In the genomic region with DNA sequence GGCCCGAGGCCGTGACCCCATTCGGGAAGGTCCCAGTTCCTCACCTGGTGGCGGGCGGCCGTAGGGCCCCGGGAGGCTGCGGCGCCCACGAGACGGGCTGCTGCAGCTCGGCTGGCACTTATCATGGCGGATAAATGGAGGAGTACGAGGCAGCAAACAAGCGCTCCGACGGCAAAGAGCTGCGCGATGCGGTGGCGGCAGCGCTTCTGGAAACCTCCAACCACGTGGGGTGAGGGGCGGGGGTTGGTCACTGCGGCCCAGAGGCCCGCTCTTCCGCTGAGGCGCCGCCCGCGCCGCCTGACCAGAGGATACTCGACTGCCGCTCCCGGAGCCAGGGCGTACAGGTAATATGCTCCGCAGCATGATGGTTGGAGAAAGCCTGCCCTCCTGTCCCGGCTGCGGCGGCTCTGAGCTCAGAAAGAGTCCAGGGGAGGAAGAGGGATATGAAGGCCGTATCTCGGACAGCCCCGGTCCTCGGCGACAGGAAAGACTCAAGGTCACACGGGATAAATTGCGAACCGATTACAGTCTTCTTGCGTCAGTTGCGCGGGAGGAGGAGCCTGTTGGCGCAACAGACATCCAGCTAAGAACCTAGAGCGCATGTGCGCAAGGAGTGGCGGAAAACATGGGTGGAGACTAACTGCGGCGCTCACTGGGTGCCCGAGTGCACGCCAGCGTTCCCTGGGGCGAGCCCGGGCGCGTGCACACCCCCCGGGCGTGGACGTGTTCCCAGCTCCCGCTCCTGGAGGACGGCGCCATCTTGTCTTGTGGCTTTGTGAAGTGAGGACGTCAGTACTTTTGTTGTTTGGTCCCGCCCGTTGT, we compare ENCODE assay signal across 1 cellular context.
A peak's percentile ranks its signal among the peaks of the same experiment; 100 is the strongest.
TF ChIP-seq lines count a peak whose summit lies in the region.

A gene (minus strand): TSS at position 208 of the 822 bp plus-strand sequence. CDS start 83 bp downstream, at position 125.

TF ChIP-seq in HepG2, 621 proteins besides CTCF, POLR2A, EP300 and RAD21 (continued from another document and continues in another):
- TF ChIP-seq, protein P1, sequence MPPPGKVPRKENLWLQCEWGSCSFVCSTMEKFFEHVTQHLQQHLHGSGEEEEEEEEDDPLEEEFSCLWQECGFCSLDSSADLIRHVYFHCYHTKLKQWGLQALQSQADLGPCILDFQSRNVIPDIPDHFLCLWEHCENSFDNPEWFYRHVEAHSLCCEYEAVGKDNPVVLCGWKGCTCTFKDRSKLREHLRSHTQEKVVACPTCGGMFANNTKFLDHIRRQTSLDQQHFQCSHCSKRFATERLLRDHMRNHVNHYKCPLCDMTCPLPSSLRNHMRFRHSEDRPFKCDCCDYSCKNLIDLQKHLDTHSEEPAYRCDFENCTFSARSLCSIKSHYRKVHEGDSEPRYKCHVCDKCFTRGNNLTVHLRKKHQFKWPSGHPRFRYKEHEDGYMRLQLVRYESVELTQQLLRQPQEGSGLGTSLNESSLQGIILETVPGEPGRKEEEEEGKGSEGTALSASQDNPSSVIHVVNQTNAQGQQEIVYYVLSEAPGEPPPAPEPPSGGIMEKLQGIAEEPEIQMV (CRISPR knock-in tag; IDR thresholded peaks at IDR 0.05; ENCODE audit: low read depth), result peak; percentile 83
- TF ChIP-seq ZNF605 (CRISPR knock-in tag; IDR thresholded peaks at IDR 0.05), result peak; percentile 89; the same call in 1 of the 2 replicates
- TF ChIP-seq ZNF296 (CRISPR knock-in tag; conservative IDR thresholded peaks at IDR 0.05), result peak; percentile 95
- no peak for TF ChIP-seq GZF1 (CRISPR knock-in tag; IDR thresholded peaks at IDR 0.05)
- no peak for TF ChIP-seq GTF3A (CRISPR knock-in tag; conservative IDR thresholded peaks at IDR 0.05)
- TF ChIP-seq STAT5B (CRISPR knock-in tag; IDR thresholded peaks at IDR 0.05), result no peak
- TF ChIP-seq HDAC1 (CRISPR knock-in tag; IDR thresholded peaks at IDR 0.05), result peak; percentile 92
- TF ChIP-seq SALL2 (CRISPR knock-in tag; IDR thresholded peaks at IDR 0.05), result peak; percentile 85
- TF ChIP-seq ZMYM3 (CRISPR knock-in tag; IDR thresholded peaks at IDR 0.05), result 0 out of 2 replicates have a peak, but pooled peaks have one; percentile 37
- TF ChIP-seq NBN (conservative IDR thresholded peaks at IDR 0.05), result no peak
- peak; percentile 29; the same call in 1 of the 2 replicates for TF ChIP-seq ZIK1 (CRISPR knock-in tag; IDR thresholded peaks at IDR 0.05; ENCODE audit: borderline replicate concordance, low read depth)
- TF ChIP-seq, protein P2, sequence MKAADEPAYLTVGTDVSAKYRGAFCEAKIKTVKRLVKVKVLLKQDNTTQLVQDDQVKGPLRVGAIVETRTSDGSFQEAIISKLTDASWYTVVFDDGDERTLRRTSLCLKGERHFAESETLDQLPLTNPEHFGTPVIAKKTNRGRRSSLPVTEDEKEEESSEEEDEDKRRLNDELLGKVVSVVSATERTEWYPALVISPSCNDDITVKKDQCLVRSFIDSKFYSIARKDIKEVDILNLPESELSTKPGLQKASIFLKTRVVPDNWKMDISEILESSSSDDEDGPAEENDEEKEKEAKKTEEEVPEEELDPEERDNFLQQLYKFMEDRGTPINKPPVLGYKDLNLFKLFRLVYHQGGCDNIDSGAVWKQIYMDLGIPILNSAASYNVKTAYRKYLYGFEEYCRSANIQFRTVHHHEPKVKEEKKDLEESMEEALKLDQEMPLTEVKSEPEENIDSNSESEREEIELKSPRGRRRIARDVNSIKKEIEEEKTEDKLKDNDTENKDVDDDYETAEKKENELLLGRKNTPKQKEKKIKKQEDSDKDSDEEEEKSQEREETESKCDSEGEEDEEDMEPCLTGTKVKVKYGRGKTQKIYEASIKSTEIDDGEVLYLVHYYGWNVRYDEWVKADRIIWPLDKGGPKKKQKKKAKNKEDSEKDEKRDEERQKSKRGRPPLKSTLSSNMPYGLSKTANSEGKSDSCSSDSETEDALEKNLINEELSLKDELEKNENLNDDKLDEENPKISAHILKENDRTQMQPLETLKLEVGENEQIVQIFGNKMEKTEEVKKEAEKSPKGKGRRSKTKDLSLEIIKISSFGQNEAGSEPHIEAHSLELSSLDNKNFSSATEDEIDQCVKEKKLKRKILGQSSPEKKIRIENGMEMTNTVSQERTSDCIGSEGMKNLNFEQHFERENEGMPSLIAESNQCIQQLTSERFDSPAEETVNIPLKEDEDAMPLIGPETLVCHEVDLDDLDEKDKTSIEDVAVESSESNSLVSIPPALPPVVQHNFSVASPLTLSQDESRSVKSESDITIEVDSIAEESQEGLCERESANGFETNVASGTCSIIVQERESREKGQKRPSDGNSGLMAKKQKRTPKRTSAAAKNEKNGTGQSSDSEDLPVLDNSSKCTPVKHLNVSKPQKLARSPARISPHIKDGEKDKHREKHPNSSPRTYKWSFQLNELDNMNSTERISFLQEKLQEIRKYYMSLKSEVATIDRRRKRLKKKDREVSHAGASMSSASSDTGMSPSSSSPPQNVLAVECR (CRISPR knock-in tag; IDR thresholded peaks at IDR 0.05; ENCODE audit: borderline replicate concordance), result peak; percentile 99
- TF ChIP-seq, protein P3, sequence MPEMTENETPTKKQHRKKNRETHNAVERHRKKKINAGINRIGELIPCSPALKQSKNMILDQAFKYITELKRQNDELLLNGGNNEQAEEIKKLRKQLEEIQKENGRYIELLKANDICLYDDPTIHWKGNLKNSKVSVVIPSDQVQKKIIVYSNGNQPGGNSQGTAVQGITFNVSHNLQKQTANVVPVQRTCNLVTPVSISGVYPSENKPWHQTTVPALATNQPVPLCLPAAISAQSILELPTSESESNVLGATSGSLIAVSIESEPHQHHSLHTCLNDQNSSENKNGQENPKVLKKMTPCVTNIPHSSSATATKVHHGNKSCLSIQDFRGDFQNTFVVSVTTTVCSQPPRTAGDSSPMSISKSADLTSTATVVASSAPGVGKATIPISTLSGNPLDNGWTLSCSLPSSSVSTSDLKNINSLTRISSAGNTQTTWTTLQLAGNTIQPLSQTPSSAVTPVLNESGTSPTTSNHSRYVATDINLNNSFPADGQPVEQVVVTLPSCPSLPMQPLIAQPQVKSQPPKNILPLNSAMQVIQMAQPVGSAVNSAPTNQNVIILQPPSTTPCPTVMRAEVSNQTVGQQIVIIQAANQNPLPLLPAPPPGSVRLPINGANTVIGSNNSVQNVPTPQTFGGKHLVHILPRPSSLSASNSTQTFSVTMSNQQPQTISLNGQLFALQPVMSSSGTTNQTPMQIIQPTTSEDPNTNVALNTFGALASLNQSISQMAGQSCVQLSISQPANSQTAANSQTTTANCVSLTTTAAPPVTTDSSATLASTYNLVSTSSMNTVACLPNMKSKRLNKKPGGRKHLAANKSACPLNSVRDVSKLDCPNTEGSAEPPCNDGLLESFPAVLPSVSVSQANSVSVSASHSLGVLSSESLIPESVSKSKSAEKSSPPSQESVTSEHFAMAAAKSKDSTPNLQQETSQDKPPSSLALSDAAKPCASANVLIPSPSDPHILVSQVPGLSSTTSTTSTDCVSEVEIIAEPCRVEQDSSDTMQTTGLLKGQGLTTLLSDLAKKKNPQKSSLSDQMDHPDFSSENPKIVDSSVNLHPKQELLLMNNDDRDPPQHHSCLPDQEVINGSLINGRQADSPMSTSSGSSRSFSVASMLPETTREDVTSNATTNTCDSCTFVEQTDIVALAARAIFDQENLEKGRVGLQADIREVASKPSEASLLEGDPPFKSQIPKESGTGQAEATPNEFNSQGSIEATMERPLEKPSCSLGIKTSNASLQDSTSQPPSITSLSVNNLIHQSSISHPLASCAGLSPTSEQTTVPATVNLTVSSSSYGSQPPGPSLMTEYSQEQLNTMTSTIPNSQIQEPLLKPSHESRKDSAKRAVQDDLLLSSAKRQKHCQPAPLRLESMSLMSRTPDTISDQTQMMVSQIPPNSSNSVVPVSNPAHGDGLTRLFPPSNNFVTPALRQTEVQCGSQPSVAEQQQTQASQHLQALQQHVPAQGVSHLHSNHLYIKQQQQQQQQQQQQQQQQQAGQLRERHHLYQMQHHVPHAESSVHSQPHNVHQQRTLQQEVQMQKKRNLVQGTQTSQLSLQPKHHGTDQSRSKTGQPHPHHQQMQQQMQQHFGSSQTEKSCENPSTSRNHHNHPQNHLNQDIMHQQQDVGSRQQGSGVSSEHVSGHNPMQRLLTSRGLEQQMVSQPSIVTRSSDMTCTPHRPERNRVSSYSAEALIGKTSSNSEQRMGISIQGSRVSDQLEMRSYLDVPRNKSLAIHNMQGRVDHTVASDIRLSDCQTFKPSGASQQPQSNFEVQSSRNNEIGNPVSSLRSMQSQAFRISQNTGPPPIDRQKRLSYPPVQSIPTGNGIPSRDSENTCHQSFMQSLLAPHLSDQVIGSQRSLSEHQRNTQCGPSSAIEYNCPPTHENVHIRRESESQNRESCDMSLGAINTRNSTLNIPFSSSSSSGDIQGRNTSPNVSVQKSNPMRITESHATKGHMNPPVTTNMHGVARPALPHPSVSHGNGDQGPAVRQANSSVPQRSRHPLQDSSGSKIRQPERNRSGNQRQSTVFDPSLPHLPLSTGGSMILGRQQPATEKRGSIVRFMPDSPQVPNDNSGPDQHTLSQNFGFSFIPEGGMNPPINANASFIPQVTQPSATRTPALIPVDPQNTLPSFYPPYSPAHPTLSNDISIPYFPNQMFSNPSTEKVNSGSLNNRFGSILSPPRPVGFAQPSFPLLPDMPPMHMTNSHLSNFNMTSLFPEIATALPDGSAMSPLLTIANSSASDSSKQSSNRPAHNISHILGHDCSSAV (CRISPR knock-in tag; IDR thresholded peaks at IDR 0.05; ENCODE audit: borderline replicate concordance), result no peak
- TF ChIP-seq SP4 (CRISPR knock-in tag; IDR thresholded peaks at IDR 0.05), result peak; percentile 30; the same call in 1 of the 2 replicates
- no peak for TF ChIP-seq RFX3 (CRISPR knock-in tag; IDR thresholded peaks at IDR 0.05)
- TF ChIP-seq ZFP82 (CRISPR knock-in tag; IDR thresholded peaks at IDR 0.05; ENCODE audit: borderline replicate concordance), result peak; percentile 96; the same call in 1 of the 2 replicates
- 0 out of 2 replicates have a peak, but pooled peaks have one; percentile 28 for TF ChIP-seq DNMT3B (CRISPR knock-in tag; conservative IDR thresholded peaks at IDR 0.05)
- TF ChIP-seq SIN3A (IDR thresholded peaks at IDR 0.05; ENCODE audit: borderline replicate concordance, low read depth, low read length), result peak; percentile 94; the same call in 1 of the 2 replicates
- TF ChIP-seq, protein P4, sequence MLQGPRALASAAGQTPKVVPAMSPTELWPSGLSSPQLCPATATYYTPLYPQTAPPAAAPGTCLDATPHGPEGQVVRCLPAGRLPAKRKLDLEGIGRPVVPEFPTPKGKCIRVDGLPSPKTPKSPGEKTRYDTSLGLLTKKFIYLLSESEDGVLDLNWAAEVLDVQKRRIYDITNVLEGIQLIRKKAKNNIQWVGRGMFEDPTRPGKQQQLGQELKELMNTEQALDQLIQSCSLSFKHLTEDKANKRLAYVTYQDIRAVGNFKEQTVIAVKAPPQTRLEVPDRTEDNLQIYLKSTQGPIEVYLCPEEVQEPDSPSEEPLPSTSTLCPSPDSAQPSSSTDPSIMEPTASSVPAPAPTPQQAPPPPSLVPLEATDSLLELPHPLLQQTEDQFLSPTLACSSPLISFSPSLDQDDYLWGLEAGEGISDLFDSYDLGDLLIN (CRISPR knock-in tag; IDR thresholded peaks at IDR 0.05; ENCODE audit: borderline replicate concordance), result no peak; the same call in 1 of the 2 replicates
- TF ChIP-seq ZNF44 (CRISPR knock-in tag; IDR thresholded peaks at IDR 0.05), result no peak
- no peak for TF ChIP-seq HOXA7 (CRISPR knock-in tag; IDR thresholded peaks at IDR 0.05)
- TF ChIP-seq TBP (CRISPR knock-in tag; IDR thresholded peaks at IDR 0.05), result no peak
- TF ChIP-seq ZSCAN30 (CRISPR knock-in tag; IDR thresholded peaks at IDR 0.05), result peak; percentile 90; the same call in 1 of the 2 replicates
- TF ChIP-seq U2AF1 (optimal IDR thresholded peaks at IDR 0.05; ENCODE audit: low read depth, low read length), result no peak
- TF ChIP-seq, protein P5, sequence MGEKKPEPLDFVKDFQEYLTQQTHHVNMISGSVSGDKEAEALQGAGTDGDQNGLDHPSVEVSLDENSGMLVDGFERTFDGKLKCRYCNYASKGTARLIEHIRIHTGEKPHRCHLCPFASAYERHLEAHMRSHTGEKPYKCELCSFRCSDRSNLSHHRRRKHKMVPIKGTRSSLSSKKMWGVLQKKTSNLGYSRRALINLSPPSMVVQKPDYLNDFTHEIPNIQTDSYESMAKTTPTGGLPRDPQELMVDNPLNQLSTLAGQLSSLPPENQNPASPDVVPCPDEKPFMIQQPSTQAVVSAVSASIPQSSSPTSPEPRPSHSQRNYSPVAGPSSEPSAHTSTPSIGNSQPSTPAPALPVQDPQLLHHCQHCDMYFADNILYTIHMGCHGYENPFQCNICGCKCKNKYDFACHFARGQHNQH (CRISPR knock-in tag; IDR thresholded peaks at IDR 0.05), result peak; percentile 74
- TF ChIP-seq KLF12 (CRISPR knock-in tag; IDR thresholded peaks at IDR 0.05; ENCODE audit: borderline replicate concordance), result no peak; the same call in 1 of the 2 replicates
- TF ChIP-seq, protein P6, sequence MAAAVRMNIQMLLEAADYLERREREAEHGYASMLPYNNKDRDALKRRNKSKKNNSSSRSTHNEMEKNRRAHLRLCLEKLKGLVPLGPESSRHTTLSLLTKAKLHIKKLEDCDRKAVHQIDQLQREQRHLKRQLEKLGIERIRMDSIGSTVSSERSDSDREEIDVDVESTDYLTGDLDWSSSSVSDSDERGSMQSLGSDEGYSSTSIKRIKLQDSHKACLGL (CRISPR knock-in tag; IDR thresholded peaks at IDR 0.05), result peak; percentile 99
- TF ChIP-seq, protein P7, sequence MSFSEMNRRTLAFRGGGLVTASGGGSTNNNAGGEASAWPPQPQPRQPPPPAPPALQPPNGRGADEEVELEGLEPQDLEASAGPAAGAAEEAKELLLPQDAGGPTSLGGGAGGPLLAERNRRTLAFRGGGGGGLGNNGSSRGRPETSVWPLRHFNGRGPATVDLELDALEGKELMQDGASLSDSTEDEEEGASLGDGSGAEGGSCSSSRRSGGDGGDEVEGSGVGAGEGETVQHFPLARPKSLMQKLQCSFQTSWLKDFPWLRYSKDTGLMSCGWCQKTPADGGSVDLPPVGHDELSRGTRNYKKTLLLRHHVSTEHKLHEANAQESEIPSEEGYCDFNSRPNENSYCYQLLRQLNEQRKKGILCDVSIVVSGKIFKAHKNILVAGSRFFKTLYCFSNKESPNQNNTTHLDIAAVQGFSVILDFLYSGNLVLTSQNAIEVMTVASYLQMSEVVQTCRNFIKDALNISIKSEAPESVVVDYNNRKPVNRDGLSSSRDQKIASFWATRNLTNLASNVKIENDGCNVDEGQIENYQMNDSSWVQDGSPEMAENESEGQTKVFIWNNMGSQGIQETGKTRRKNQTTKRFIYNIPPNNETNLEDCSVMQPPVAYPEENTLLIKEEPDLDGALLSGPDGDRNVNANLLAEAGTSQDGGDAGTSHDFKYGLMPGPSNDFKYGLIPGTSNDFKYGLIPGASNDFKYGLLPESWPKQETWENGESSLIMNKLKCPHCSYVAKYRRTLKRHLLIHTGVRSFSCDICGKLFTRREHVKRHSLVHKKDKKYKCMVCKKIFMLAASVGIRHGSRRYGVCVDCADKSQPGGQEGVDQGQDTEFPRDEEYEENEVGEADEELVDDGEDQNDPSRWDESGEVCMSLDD (CRISPR knock-in tag; IDR thresholded peaks at IDR 0.05; ENCODE audit: borderline replicate concordance), result no peak; the same call in 1 of the 2 replicates
- TF ChIP-seq NPAS2 (CRISPR knock-in tag; IDR thresholded peaks at IDR 0.05; ENCODE audit: borderline replicate concordance), result no peak
- TF ChIP-seq RBAK (CRISPR knock-in tag; IDR thresholded peaks at IDR 0.05), result no peak
- TF ChIP-seq, protein P8, sequence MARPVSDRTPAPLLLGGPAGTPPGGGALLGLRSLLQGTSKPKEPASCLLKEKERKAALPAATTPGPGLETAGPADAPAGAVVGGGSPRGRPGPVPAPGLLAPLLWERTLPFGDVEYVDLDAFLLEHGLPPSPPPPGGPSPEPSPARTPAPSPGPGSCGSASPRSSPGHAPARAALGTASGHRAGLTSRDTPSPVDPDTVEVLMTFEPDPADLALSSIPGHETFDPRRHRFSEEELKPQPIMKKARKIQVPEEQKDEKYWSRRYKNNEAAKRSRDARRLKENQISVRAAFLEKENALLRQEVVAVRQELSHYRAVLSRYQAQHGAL (CRISPR knock-in tag; IDR thresholded peaks at IDR 0.05; ENCODE audit: not compliant biosample characterization), result peak; percentile 33
- TF ChIP-seq ZNF234 (CRISPR knock-in tag; conservative IDR thresholded peaks at IDR 0.05), result peak; percentile 91
- TF ChIP-seq GPN1 (CRISPR knock-in tag; IDR thresholded peaks at IDR 0.05; ENCODE audit: borderline replicate concordance), result no peak
- no peak for TF ChIP-seq MTA3 (CRISPR knock-in tag; IDR thresholded peaks at IDR 0.05)
- TF ChIP-seq TMF1 (CRISPR knock-in tag; IDR thresholded peaks at IDR 0.05; ENCODE audit: low read depth), result no peak
